ENCODE assay signal across 1 cellular context in the genomic region with DNA sequence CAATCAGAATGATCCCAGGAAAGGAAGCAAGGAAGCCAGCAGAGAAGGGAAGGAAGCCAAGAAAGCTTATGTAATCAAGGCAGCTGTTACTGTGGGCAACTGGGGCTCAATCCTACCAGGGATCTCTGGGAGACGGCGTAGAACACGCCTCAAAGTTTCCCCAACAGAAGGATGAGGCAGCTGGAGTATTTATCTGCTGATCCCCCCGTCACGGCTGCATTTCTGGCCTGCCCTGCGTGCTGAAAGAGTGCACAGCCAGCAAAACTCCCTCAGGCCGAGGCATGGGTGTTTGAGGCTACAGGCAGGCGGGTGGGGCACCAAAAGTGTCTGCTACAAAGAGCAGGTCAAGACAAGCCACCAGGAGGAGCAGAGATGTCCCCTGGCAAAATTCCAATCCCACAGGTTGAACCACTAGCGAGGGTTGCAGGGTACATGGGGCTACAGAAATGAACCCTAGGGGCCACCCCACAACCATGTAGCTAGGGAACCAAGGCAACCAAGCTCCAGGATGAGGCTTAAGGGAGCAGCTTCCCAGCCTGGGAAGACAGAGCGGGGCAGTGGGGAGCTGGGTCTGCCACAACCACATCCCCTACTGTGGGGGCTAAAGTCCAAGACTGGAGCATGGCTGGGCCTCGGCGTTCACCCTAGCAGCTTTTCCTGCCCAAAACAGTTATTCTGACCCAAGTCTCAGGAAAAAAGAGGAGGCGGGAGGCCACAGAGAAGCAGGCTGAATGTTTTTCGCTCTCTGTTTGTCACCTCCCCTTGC.
TF ChIP-seq lines count a peak whose summit lies in the region.

No MANE protein-coding gene starts in this region.

TF ChIP-seq in K562, 482 proteins besides CTCF, POLR2A, EP300 and RAD21 (continued from another document):
- TF ChIP-seq, protein P1, sequence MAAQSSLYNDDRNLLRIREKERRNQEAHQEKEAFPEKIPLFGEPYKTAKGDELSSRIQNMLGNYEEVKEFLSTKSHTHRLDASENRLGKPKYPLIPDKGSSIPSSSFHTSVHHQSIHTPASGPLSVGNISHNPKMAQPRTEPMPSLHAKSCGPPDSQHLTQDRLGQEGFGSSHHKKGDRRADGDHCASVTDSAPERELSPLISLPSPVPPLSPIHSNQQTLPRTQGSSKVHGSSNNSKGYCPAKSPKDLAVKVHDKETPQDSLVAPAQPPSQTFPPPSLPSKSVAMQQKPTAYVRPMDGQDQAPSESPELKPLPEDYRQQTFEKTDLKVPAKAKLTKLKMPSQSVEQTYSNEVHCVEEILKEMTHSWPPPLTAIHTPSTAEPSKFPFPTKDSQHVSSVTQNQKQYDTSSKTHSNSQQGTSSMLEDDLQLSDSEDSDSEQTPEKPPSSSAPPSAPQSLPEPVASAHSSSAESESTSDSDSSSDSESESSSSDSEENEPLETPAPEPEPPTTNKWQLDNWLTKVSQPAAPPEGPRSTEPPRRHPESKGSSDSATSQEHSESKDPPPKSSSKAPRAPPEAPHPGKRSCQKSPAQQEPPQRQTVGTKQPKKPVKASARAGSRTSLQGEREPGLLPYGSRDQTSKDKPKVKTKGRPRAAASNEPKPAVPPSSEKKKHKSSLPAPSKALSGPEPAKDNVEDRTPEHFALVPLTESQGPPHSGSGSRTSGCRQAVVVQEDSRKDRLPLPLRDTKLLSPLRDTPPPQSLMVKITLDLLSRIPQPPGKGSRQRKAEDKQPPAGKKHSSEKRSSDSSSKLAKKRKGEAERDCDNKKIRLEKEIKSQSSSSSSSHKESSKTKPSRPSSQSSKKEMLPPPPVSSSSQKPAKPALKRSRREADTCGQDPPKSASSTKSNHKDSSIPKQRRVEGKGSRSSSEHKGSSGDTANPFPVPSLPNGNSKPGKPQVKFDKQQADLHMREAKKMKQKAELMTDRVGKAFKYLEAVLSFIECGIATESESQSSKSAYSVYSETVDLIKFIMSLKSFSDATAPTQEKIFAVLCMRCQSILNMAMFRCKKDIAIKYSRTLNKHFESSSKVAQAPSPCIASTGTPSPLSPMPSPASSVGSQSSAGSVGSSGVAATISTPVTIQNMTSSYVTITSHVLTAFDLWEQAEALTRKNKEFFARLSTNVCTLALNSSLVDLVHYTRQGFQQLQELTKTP (IDR thresholded peaks at IDR 0.05; ENCODE audit: low read depth in 1 of 2, partially characterized antibody in 2 of 2), result no peak
- TF ChIP-seq, protein P2, sequence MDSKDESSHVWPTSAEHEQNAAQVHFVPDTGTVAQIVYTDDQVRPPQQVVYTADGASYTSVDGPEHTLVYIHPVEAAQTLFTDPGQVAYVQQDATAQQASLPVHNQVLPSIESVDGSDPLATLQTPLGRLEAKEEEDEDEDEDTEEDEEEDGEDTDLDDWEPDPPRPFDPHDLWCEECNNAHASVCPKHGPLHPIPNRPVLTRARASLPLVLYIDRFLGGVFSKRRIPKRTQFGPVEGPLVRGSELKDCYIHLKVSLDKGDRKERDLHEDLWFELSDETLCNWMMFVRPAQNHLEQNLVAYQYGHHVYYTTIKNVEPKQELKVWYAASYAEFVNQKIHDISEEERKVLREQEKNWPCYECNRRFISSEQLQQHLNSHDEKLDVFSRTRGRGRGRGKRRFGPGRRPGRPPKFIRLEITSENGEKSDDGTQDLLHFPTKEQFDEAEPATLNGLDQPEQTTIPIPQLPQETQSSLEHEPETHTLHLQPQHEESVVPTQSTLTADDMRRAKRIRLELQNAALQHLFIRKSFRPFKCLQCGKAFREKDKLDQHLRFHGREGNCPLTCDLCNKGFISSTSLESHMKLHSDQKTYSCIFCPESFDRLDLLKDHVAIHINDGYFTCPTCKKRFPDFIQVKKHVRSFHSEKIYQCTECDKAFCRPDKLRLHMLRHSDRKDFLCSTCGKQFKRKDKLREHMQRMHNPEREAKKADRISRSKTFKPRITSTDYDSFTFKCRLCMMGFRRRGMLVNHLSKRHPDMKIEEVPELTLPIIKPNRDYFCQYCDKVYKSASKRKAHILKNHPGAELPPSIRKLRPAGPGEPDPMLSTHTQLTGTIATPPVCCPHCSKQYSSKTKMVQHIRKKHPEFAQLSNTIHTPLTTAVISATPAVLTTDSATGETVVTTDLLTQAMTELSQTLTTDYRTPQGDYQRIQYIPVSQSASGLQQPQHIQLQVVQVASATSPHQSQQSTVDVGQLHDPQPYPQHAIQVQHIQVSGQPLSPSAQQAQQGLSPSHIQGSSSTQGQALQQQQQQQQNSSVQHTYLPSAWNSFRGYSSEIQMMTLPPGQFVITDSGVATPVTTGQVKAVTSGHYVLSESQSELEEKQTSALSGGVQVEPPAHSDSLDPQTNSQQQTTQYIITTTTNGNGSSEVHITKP (IDR thresholded peaks at IDR 0.05; ENCODE audit: partially characterized antibody), result peak; percentile 81
- no peak for TF ChIP-seq BACH1 (tag; IDR thresholded peaks at IDR 0.05)
- TF ChIP-seq ELF4 (CRISPR knock-in tag; IDR thresholded peaks at IDR 0.05), result no peak
- TF ChIP-seq, protein P3, sequence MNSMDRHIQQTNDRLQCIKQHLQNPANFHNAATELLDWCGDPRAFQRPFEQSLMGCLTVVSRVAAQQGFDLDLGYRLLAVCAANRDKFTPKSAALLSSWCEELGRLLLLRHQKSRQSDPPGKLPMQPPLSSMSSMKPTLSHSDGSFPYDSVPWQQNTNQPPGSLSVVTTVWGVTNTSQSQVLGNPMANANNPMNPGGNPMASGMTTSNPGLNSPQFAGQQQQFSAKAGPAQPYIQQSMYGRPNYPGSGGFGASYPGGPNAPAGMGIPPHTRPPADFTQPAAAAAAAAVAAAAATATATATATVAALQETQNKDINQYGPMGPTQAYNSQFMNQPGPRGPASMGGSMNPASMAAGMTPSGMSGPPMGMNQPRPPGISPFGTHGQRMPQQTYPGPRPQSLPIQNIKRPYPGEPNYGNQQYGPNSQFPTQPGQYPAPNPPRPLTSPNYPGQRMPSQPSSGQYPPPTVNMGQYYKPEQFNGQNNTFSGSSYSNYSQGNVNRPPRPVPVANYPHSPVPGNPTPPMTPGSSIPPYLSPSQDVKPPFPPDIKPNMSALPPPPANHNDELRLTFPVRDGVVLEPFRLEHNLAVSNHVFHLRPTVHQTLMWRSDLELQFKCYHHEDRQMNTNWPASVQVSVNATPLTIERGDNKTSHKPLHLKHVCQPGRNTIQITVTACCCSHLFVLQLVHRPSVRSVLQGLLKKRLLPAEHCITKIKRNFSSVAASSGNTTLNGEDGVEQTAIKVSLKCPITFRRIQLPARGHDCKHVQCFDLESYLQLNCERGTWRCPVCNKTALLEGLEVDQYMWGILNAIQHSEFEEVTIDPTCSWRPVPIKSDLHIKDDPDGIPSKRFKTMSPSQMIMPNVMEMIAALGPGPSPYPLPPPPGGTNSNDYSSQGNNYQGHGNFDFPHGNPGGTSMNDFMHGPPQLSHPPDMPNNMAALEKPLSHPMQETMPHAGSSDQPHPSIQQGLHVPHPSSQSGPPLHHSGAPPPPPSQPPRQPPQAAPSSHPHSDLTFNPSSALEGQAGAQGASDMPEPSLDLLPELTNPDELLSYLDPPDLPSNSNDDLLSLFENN (IDR thresholded peaks at IDR 0.05; ENCODE audit: low read depth in 2 of 2, low read length in 2 of 2), result no peak
- no peak for TF ChIP-seq SRF (CRISPR knock-in tag; IDR thresholded peaks at IDR 0.05)
- peak; percentile 92 for TF ChIP-seq NFIC (IDR thresholded peaks at IDR 0.05)
- TF ChIP-seq ZC3H4 (CRISPR knock-in tag; IDR thresholded peaks at IDR 0.05; ENCODE audit: borderline replicate concordance), result no peak
- TF ChIP-seq ZBTB8A (IDR thresholded peaks at IDR 0.05; ENCODE audit: partially characterized antibody), result no peak
- no peak for TF ChIP-seq SRSF1 (IDR thresholded peaks at IDR 0.05; ENCODE audit: low read depth, low read length)
- TF ChIP-seq PTBP1 (IDR thresholded peaks at IDR 0.05; ENCODE audit: low read depth, low read length), result no peak
- no peak for TF ChIP-seq ARHGAP35 (IDR thresholded peaks at IDR 0.05; ENCODE audit: partially characterized antibody)
- TF ChIP-seq NCOA6 (IDR thresholded peaks at IDR 0.05), result no peak
- TF ChIP-seq, protein P4, sequence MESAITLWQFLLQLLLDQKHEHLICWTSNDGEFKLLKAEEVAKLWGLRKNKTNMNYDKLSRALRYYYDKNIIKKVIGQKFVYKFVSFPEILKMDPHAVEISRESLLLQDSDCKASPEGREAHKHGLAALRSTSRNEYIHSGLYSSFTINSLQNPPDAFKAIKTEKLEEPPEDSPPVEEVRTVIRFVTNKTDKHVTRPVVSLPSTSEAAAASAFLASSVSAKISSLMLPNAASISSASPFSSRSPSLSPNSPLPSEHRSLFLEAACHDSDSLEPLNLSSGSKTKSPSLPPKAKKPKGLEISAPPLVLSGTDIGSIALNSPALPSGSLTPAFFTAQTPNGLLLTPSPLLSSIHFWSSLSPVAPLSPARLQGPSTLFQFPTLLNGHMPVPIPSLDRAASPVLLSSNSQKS (CRISPR knock-in tag; IDR thresholded peaks at IDR 0.05), result no peak
- TF ChIP-seq SUPT5H (IDR thresholded peaks at IDR 0.05), result no peak
- TF ChIP-seq ZKSCAN3 (CRISPR knock-in tag; IDR thresholded peaks at IDR 0.05), result no peak
- no peak for TF ChIP-seq GTF2E2 (tag; IDR thresholded peaks at IDR 0.05)
- TF ChIP-seq, protein P5, sequence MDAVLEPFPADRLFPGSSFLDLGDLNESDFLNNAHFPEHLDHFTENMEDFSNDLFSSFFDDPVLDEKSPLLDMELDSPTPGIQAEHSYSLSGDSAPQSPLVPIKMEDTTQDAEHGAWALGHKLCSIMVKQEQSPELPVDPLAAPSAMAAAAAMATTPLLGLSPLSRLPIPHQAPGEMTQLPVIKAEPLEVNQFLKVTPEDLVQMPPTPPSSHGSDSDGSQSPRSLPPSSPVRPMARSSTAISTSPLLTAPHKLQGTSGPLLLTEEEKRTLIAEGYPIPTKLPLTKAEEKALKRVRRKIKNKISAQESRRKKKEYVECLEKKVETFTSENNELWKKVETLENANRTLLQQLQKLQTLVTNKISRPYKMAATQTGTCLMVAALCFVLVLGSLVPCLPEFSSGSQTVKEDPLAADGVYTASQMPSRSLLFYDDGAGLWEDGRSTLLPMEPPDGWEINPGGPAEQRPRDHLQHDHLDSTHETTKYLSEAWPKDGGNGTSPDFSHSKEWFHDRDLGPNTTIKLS (IDR thresholded peaks at IDR 0.05; ENCODE audit: borderline replicate concordance, low read depth), result no peak
- TF ChIP-seq MEF2D (tag; conservative IDR thresholded peaks at IDR 0.05; ENCODE audit: low read depth), result no peak
- no peak for TF ChIP-seq ETV5 (CRISPR knock-in tag; IDR thresholded peaks at IDR 0.05; ENCODE audit: low read depth)
- TF ChIP-seq ZNF384 (IDR thresholded peaks at IDR 0.05; ENCODE audit: low read depth, low read length), result no peak
